Comparison of ENCODE assay signal across 8 cellular contexts in the genomic region with DNA sequence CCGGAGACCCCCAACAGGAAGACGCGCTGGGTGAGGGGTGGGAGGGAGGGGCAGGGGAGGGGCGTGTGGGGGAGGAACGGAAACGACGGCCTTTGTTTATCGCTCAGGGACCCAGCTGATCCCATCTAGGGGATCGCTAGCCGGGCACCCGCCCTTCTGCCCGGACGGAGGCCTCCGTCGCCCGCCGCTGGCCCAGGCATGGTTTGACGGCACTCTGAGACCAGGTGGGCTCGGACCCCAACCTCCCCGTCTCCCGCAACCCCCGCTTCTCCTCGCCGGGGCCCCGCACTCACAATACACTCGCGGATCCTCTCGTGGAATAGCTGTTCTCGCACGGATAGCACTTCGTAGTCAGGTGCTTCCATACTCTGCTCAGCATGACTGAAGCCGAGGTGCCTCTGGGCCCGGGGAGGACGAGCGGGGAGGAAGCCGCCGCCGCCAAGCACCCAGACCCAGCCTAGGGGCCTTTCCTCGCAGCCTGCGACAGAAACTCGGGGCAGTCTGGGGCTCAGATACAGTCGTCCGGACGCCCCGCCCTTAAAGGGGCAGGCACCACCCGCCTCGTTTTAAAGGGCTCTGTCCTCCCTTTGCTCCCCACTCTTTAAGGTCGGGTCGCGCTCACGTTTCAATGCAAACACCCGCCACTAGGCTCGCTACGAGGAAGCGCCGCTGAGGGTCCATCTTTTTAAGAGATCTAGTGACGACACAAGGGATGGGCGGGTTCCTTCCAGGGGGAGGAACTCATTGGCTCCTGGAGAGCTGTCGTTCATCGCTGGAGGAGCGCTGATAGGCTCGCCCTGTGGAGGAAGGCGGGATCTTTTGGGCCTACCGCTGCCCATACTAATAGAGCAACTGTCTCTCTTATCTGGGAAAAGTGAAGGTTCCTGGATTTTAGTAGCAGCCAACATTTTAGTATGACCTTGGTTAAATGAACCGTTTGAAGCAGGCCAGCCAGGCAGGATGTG. TPM values are rescaled to one million over a fixed set of nuclear protein-coding genes. Genes with fewer than 3 reads are reported as not detected.
DNase-seq lines count a peak whose midpoint lies in the region; ATAC-seq, FAIRE-seq and TF ChIP-seq lines count a peak whose summit lies in the region.

Gene LMBR1L (minus strand): TSS at position 657 of the 965 bp plus-strand sequence. CDS start 292 bp downstream, at position 365.

- H3K36me3 ChIP-seq in bronchial epithelial cell (ENCODE audit: control insufficient read depth, insufficient read depth, low read length) (no peaks in the 10 kb centered on the region), small intestine (ENCODE audit: control insufficient read depth in 2 of 2, insufficient read depth in 2 of 2, low read length in 2 of 2) (peaks cover 0 to 12% of the 10 kb centered on the region in 2 donors)

- peaks cover 2 to 8% of the 10 kb centered on the region in 2 donors for H3K4me1 ChIP-seq in small intestine (ENCODE audit: control insufficient read depth in 2 of 2, insufficient read depth in 1 of 2, low read depth in 1 of 2, low read length in 1 of 2)

- FAIRE-seq in bronchial epithelial cell (lab: Jason Lieb, UNC) (no peak), small intestine (lab: Jason Lieb, UNC) (no peak)

- peak within 1 kb of the TSS; percentile 89 to 99 for H3K27ac ChIP-seq in small intestine (ENCODE audit: low read depth in 1 of 2, low read length in 1 of 2)

- no peaks in the 10 kb centered on the region for H3K9me3 ChIP-seq in small intestine (ENCODE audit: control insufficient read depth, low read depth)

- ATAC-seq in GM18907 (IDR thresholded peaks at IDR 0.05; ENCODE audit: unreplicated experiment) (peak; percentile 98), HG03159 (IDR thresholded peaks at IDR 0.05; ENCODE audit: unreplicated experiment) (peak; percentile 98)

- H3K27me3 ChIP-seq in bronchial epithelial cell (ENCODE audit: control insufficient read depth, insufficient read depth, low read length) (no peaks in the 10 kb centered on the region), small intestine (ENCODE audit: control insufficient read depth in 2 of 2, insufficient read depth in 2 of 2, low read length in 2 of 2) (no peaks in the 10 kb centered on the region)

- TF ChIP-seq CTCF in WI38 (IDR thresholded peaks at IDR 0.05; ENCODE audit: low read depth, low read length) (peak; percentile 33; the same call in 1 of the 2 replicates), bronchial epithelial cell (IDR thresholded peaks at IDR 0.05; ENCODE audit: insufficient read depth, low read length, severe bottlenecking) (peak; percentile 35)

- peak within 1 kb of the TSS; percentile 96 for H3K4me3 ChIP-seq in WI38 (ENCODE audit: low read depth, low read length)
- peak within 1 kb of the TSS; percentile 96 for H3K4me3 ChIP-seq in bronchial epithelial cell (ENCODE audit: low read depth, low read length)
- peak within 1 kb of the TSS; percentile 89 to 95 for H3K4me3 ChIP-seq in small intestine (ENCODE audit: low read depth in 1 of 2, low read length in 2 of 2)

- WGBS in small intestine, 3 donors, result 0% methylated on average over 60 to 65 of the region's 65 CpGs

- DNase-seq in AG08396 (ENCODE audit: low spot score) (peak; percentile 98), NCI-H2227 treated with DMSO at 0.1 percent for 48 hours (lab: John Stamatoyannopoulos, UW) (peak; percentile 92), bronchial epithelial cell (ENCODE audit: low read depth) (peak; percentile 95), iPS-NIHi11 (ENCODE audit: low spot score) (peak; percentile 99), small intestine (peak; percentile 99)

RNA-seq across cellular contexts. Expression of gene LMBR1L, which starts in this region (rescaled TPM):
- 24.0 and 26.6 TPM in 2 replicates for total RNA-seq in bronchial epithelial cell
- polyA plus RNA-seq in small intestine, result 100 to 1,000 TPM in 1 of 3 donors, 10 to 100 TPM in 2; 27.6 to 110 (median 65.4) TPM

Comparison
In these comparisons a context has a peak if more than half of its experiments do, and no peak if none do; other contexts are left out.
1. Peak in every context shown above with its lines: DNase-seq, ATAC-seq, H3K4me3 ChIP-seq and H3K27ac ChIP-seq.